8 cellular contexts compared by ENCODE assay signal in the genomic region with DNA sequence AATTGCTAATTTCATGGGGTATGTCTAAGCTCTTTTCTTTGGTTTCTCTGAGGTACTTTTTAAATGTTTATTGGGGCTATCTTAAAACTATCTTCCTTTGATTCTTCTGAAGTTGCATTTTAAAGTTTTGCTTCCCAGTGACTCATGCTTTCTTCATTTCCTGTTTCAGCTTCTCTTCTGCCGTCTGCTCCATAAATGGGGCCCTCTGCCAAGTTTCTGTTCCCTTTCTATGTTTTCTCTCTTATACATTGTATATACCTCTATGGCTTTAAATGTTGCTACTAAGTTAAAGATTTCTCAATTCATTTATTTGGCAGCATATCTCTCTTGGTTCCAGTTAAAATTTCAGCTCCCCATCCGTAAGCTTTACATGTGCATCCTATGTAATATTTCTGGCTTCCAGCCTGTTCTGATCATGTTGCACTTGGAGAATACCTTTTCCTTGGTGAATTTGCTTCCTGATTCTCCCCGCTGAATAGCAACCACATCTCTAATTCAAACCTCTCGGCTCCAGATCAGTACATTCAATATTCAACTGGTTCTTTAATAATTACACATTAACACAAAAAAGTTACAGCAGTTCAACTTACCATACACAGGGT.
DNase-seq lines count a peak whose midpoint lies in the region; ATAC-seq and TF ChIP-seq lines count a peak whose summit lies in the region.

No MANE protein-coding gene starts in this region.

- peak overlapping the region in 1 of 2 donors; percentile 32 for H3K4me3 ChIP-seq in cardiac fibroblast (replicated peaks in 1 of 2; ENCODE audit: low read depth in 2 of 2, low read length in 2 of 2)

- no peak for TF ChIP-seq CTCF in cardiac fibroblast (IDR thresholded peaks at IDR 0.05; ENCODE audit: low read depth, low read length)
- TF ChIP-seq CTCF in nephron (IDR thresholded peaks at IDR 0.05; ENCODE audit: unreplicated experiment in 3 of 3): no peak

- H3K27ac Mint-ChIP-seq in nephron: peak overlapping the region; percentile 69 to 94 (median 85)

- peak; percentile 28 for DNase-seq in stimulated activated CD4-positive, alpha-beta T cell treated with anti-CD3 and anti-CD28 coated beads, Interleukin-4, amount 100 ng/mL, for 24 hours
- DNase-seq in stimulated activated CD4-positive, alpha-beta T cell treated with anti-CD3 and anti-CD28 coated beads, Interleukin-1b, Interleukin-23, amount 100 ng/mL, for 48 hours: no peak
- peak; percentile 91 for DNase-seq in NOMO-1 treated with dmso at 0.1 percent for 144 hours (lab: John Stamatoyannopoulos, UW; ENCODE audit: unreplicated experiment)
- peak; percentile 85 to 89 for DNase-seq in cardiac fibroblast (ENCODE audit: low read depth in 2 of 2)
- DNase-seq in GM19238 (ENCODE audit: insufficient read length, low spot score): no peak
- DNase-seq in NCI-H1694 treated with DMSO at 0.1 percent for 48 hours (lab: John Stamatoyannopoulos, UW): no peak

- H3K4me1 Mint-ChIP-seq in nephron: peaks cover 11% of the 10 kb centered on the region

- peak; percentile 72 for ATAC-seq in HG02885 (IDR thresholded peaks at IDR 0.05; ENCODE audit: poor library complexity, unreplicated experiment)

- no peaks in the 10 kb centered on the region for H3K9me3 Mint-ChIP-seq in nephron

- no peaks in the 10 kb centered on the region for H3K36me3 Mint-ChIP-seq in nephron (ENCODE audit: low read depth)

- H3K4me3 Mint-ChIP-seq in nephron: peak overlapping the region in 1 of 3 experiments; percentile 2

- H3K27me3 Mint-ChIP-seq in nephron (ENCODE audit: low read depth): no peaks in the 10 kb centered on the region

Comparison
In these comparisons a context has a peak if more than half of its experiments do, and no peak if none do; other contexts are left out.
1. DNase-seq: peak in stimulated activated CD4-positive, alpha-beta T cell treated with anti-CD3 and anti-CD28 coated beads, Interleukin-4, amount 100 ng/mL, for 24 hours (single experiment), NOMO-1 treated with dmso at 0.1 percent for 144 hours (single experiment) and cardiac fibroblast (2 of 2); none in stimulated activated CD4-positive, alpha-beta T cell treated with anti-CD3 and anti-CD28 coated beads, Interleukin-1b, Interleukin-23, amount 100 ng/mL, for 48 hours (single experiment), GM19238 (single experiment) and NCI-H1694 treated with DMSO at 0.1 percent for 48 hours (single experiment).